Comparison of ENCODE assay signal across 29 cellular contexts in the genomic region with DNA sequence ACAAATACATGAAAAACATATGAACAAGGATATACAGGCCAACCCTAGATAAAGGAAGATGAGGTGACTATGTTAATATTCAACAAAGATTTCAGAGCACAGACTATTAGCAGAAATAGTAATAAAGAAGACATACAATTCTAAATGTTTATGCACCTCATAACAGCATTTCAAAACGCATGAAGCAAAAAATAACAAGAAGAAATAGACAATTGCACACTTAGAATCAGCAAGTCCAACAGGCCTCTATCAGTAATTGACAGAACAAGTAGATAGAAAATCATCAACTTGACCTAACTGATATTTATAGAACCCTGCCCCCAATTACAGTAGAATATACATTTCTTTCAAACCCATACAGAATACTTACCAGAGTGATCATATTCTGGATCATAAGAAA. TPM values are rescaled to one million over a fixed set of nuclear protein-coding genes. Genes with fewer than 3 reads are reported as not detected.
"Had no signal": no experiment of that assay in that cellular context is flagged by ENCODE, and none has a peak within 500 bp of the region (broad histone marks: within the 10 kb centered on the region; RNA-seq: fewer than 3 reads in every experiment).

No MANE protein-coding gene starts in this region.

- H3K27me3 Mint-ChIP-seq: effector memory CD8-positive, alpha-beta T cell had no signal

- H3K27ac ChIP-seq: colonic mucosa, coronary artery, dorsolateral prefrontal cortex, epithelial cell of prostate, esophagus muscularis mucosa, esophagus squamous epithelium, foreskin keratinocyte, gastrocnemius medialis, gastroesophageal sphincter, heart left ventricle, heart right ventricle had no signal

- H3K4me3 ChIP-seq: colonic mucosa, coronary artery, dorsolateral prefrontal cortex, esophagus muscularis mucosa, esophagus squamous epithelium, gastrocnemius medialis, gastroesophageal sphincter, heart left ventricle, heart right ventricle had no signal

- H3K36me3 ChIP-seq: colonic mucosa, esophagus muscularis mucosa, esophagus squamous epithelium, gastrocnemius medialis, gastroesophageal sphincter, heart left ventricle, heart right ventricle had no signal

- H3K4me1 Mint-ChIP-seq: endodermal cell had no signal

- H3K4me1 ChIP-seq: colonic mucosa, esophagus muscularis mucosa, esophagus squamous epithelium, foreskin keratinocyte, gastrocnemius medialis, gastroesophageal sphincter had no signal

- H3K27ac Mint-ChIP-seq: dendritic cell treated with granulocyte-macrophage colony-stimulating factor and Interleukin-4, amounts not matched to agents 40 ng/mL and 50 ng/mL, for 4 days; effector memory CD8-positive, alpha-beta T cell; endodermal cell had no signal

- ATAC-seq: effector memory CD8-positive, alpha-beta T cell; esophagus mucosa; foreskin keratinocyte; gastrocnemius medialis; gastroesophageal sphincter; heart left ventricle; heart right ventricle had no signal

- H3K9me3 ChIP-seq: colonic mucosa, esophagus squamous epithelium, gastrocnemius medialis, gastroesophageal sphincter had no signal

- H3K27me3 ChIP-seq: colonic mucosa, esophagus muscularis mucosa, esophagus squamous epithelium, foreskin keratinocyte, gastrocnemius medialis, gastroesophageal sphincter, heart left ventricle, heart right ventricle had no signal

- FAIRE-seq: colon, endometrium, endothelial cell of umbilical vein had no signal

- H3K4me3 Mint-ChIP-seq: dendritic cell treated with granulocyte-macrophage colony-stimulating factor and Interleukin-4, amounts not matched to agents 40 ng/mL and 50 ng/mL, for 4 days; effector memory CD8-positive, alpha-beta T cell; endodermal cell had no signal

- H3K9me3 Mint-ChIP-seq: dendritic cell treated with granulocyte-macrophage colony-stimulating factor and Interleukin-4, amounts not matched to agents 40 ng/mL and 50 ng/mL, for 4 days had no signal

- DNase-seq: colonic mucosa; cortex of kidney; dermis blood vessel endothelial cell; dorsolateral prefrontal cortex; effector CD4-positive, alpha-beta T cell; effector CD8-positive, alpha-beta T cell; effector memory CD4-positive, alpha-beta T cell; effector memory CD8-positive, alpha-beta T cell; endodermal cell; erythroblast; esophagus squamous epithelium; foreskin fibroblast; foreskin keratinocyte; foreskin melanocyte; gastrocnemius medialis; glutamatergic neuron; head of caudate nucleus; heart left ventricle; heart right ventricle had no signal

RNA-seq across cellular contexts. Expression of a gene that starts 11.4 kb away (rescaled TPM):
- total RNA-seq: dermis microvascular lymphatic vessel endothelial cell, foreskin keratinocyte had no signal
- polyA plus RNA-seq: foreskin keratinocyte had no signal
